21 cellular contexts compared by ENCODE assay signal in the genomic region with DNA sequence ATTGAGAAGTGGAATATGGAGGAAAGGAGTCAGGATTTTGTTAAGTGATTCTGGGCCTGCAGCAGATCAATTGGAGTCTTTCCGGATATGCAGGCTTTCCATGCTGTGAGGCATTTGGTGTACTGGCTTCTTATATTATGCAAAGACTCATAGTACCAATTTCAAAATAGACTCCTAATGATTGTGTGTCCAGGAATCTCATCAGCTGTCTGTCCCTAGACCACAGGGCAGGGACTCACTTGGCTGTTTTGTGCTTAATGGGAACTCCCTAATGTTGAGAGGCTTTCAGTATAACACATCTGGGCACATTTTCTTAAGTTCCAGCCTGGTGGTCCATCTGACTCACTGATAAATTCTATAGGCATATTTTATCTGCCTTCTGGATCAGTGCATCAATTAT.
DNase-seq lines count a peak whose midpoint lies in the region; ATAC-seq and TF ChIP-seq lines count a peak whose summit lies in the region.
"Had no signal": no experiment of that assay in that cellular context is flagged by ENCODE, and none has a peak within 500 bp of the region (broad histone marks: within the 10 kb centered on the region; RNA-seq: fewer than 3 reads in every experiment).

No MANE protein-coding gene starts in this region.

- no peak overlapping the region for H2AK5ac ChIP-seq in mesenchymal stem cell (ENCODE audit: low read length, severe bottlenecking)

- H3K27me3 Mint-ChIP-seq in CD14-positive monocyte (ENCODE audit: low read depth in 3 of 3): no peaks in the 10 kb centered on the region
- H3K27me3 Mint-ChIP-seq: T-cell had no signal

- H3K23ac ChIP-seq in mesenchymal stem cell (ENCODE audit: low read length in 2 of 2): no peak overlapping the region

- peak overlapping the region; percentile 13 for H3K9ac ChIP-seq in mesenchymal stem cell (ENCODE audit: low read length)

- H3K36me3 Mint-ChIP-seq in CD14-positive monocyte: no peaks in the 10 kb centered on the region
- H3K36me3 Mint-ChIP-seq: immature natural killer cell, natural killer cell, T-cell had no signal

- no peak overlapping the region for H2AFZ ChIP-seq in mesenchymal stem cell (ENCODE audit: low read depth, low read length)

- no peaks in the 10 kb centered on the region for H3K4me1 Mint-ChIP-seq in CD14-positive monocyte
- H3K4me1 Mint-ChIP-seq: immature natural killer cell, natural killer cell, T-cell had no signal

- no peak overlapping the region for H2BK15ac ChIP-seq in mesenchymal stem cell (ENCODE audit: low read depth, poor library complexity, severe bottlenecking)

- no peak overlapping the region for H3K14ac ChIP-seq in mesenchymal stem cell (ENCODE audit: low read length in 2 of 2)

- no peaks in the 10 kb centered on the region for H3K4me1 ChIP-seq in mesenchymal stem cell (ENCODE audit: control insufficient read depth, insufficient read depth, low read depth, low read length)
- peaks cover 0 to 34% (median 11%) of the 10 kb centered on the region in 4 donors for H3K4me1 ChIP-seq in tibial artery

- H3K18ac ChIP-seq in mesenchymal stem cell (ENCODE audit: low read depth in 1 of 2, low read length in 2 of 2): no peak overlapping the region

- ATAC-seq in activated CD4-positive, CD25-positive, alpha-beta regulatory T cell treated with anti-CD3 and anti-CD28 coated beads, Interleukin-2, amount 50 U/mL, for 24 hours: no peak
- ATAC-seq: natural killer cell, T-cell had no signal

- H3K27me3 ChIP-seq in mesenchymal stem cell (ENCODE audit: control insufficient read depth in 1 of 2, insufficient read depth in 1 of 2, low read length in 2 of 2) (peaks cover 0 to 16% of the 10 kb centered on the region in 2 experiments), tibial artery (no peaks in the 10 kb centered on the region)
- H3K27me3 ChIP-seq: testis had no signal

- H4K91ac ChIP-seq in mesenchymal stem cell (ENCODE audit: low read length): no peak overlapping the region

- no peak overlapping the region for H2BK12ac ChIP-seq in mesenchymal stem cell (ENCODE audit: low read length in 2 of 2)

- no peak overlapping the region for H3K27ac Mint-ChIP-seq in CD14-positive monocyte
- H3K27ac Mint-ChIP-seq: immature natural killer cell, natural killer cell, T-cell had no signal

- H3K4me2 ChIP-seq in mesenchymal stem cell (ENCODE audit: low read length, poor library complexity, severe bottlenecking): no peak overlapping the region

- H3K79me1 ChIP-seq in mesenchymal stem cell (replicated peaks; ENCODE audit: low read length, poor library complexity, severe bottlenecking): no peaks in the 10 kb centered on the region

- no peak overlapping the region for H4K8ac ChIP-seq in mesenchymal stem cell (ENCODE audit: low read length)

- H3K4ac ChIP-seq in mesenchymal stem cell (ENCODE audit: low read depth in 1 of 2, low read length in 2 of 2): no peak overlapping the region

- no peak for TF ChIP-seq CTCF in tibial artery (IDR thresholded peaks at IDR 0.05)
- TF ChIP-seq CTCF in CD14-positive monocyte (IDR thresholded peaks at IDR 0.05): no peak

- H3K4me3 ChIP-seq in mesenchymal stem cell (ENCODE audit: insufficient read depth in 1 of 2, low read depth in 1 of 2, low read length in 2 of 2): no peak overlapping the region
- H3K4me3 ChIP-seq in tibial artery: no peak overlapping the region
- H3K4me3 ChIP-seq: lung, testis had no signal

- no peak overlapping the region for H2BK120ac ChIP-seq in mesenchymal stem cell (ENCODE audit: low read depth, low read length)

- no peaks in the 10 kb centered on the region for H3K9me3 ChIP-seq in mesenchymal stem cell (ENCODE audit: control insufficient read depth, low read length)
- no peaks in the 10 kb centered on the region for H3K9me3 ChIP-seq in tibial artery
- H3K9me3 ChIP-seq: testis had no signal

- H2BK5ac ChIP-seq in mesenchymal stem cell (ENCODE audit: low read depth, low read length, poor library complexity, severe bottlenecking): no peak overlapping the region

- WGBS in mesenchymal stem cell: no CpG with 5 or more reads among the region's 1 CpG

- H3K36me3 ChIP-seq in mesenchymal stem cell (ENCODE audit: control insufficient read depth in 1 of 2, insufficient read depth in 2 of 2, low read depth in 1 of 2, low read length in 2 of 2): no peaks in the 10 kb centered on the region
- no peaks in the 10 kb centered on the region for H3K36me3 ChIP-seq in tibial artery

- no peak overlapping the region for H3K4me3 Mint-ChIP-seq in CD14-positive monocyte
- H3K4me3 Mint-ChIP-seq: immature natural killer cell, natural killer cell, T-cell had no signal

- DNase-seq in NCI-H82 (lab: John Stamatoyannopoulos, UW) (peak; percentile 15), NCI-H82 treated with DMSO at 0.1 percent for 48 hours (lab: John Stamatoyannopoulos, UW; ENCODE audit: unreplicated experiment) (no peak), cerebellar cortex (ENCODE audit: low spot score) (peak; percentile 27), mesenchymal stem cell (peak; percentile 71), tibial artery (no peak), CD14-positive monocyte (ENCODE audit: low spot score) (no peak), epidermal melanocyte (ENCODE audit: insufficient read length, low spot score) (no peak)
- DNase-seq: aorta; DMS53; head of caudate nucleus; immature natural killer cell; natural killer cell; NCI-H146; NK-92 treated with Interleukin-12 subunit alpha and Interleukin-12 subunit beta, amount 100 ng/mL, for 24 hours; posterior cingulate gyrus; T-cell; testis had no signal

- H3K27ac ChIP-seq in mesenchymal stem cell (ENCODE audit: low read length, poor library complexity, severe bottlenecking): no peak overlapping the region
- peak overlapping the region; percentile 47 to 48 for H3K27ac ChIP-seq in tibial artery
- H3K27ac ChIP-seq: 22Rv1, C4-2B had no signal

- H3K9me3 Mint-ChIP-seq in CD14-positive monocyte: no peaks in the 10 kb centered on the region
- H3K9me3 Mint-ChIP-seq: immature natural killer cell, natural killer cell, T-cell had no signal

- intact Hi-C loops in tibial artery (cut with DNase I; ENCODE audit: low total_unique reads) (no loop called here), CD14-positive monocyte (cut with micrococcal nuclease) (no loop called here)

Comparison
In these comparisons a context has a peak if more than half of its experiments do, and no peak if none do; other contexts are left out.
1. DNase-seq: peak in NCI-H82 (single experiment), cerebellar cortex (single experiment) and mesenchymal stem cell (single experiment); none in NCI-H82 treated with DMSO at 0.1 percent for 48 hours (single experiment), tibial artery (0 of 2), CD14-positive monocyte (single experiment) and epidermal melanocyte (single experiment).